In the genomic region with DNA sequence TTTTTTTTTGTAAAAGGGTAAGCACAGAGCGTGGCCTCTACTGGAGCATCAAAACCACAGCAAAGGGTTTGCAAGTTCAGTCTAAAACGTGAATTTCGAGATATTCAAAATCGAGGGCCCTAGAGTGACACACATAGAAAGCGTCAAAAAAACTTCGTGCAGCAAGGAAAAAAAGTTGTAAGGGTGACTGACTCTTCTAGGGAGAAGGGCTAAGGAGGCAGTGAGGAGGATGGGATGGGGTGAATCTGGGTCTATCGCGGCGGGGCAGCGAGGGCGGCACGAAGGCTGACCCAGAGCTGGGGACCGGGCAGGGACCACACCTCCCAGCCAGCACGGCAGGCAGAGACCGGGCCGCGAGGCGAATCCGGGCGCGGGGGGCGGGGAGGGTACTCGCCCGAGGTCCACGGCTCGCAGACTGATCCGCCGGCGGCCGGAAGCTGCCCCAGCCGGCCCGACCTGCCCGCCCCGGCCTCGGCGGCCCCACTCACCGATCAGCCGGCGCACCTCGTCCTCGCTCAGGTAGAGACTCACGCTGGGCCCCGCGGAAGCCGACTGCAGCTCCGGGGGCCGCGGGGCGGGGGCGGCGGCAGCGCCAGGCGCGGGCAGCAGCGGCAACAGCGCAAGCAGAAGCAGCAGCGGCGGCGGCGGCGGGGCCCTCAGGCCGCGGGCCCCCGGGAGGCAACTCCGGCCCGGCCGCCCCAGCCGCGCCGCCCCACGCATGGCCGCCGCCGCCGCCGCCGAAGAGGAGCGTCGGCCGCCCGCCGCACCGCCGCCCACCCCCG, we compare ENCODE assay signal across 1 cellular context.
TF ChIP-seq lines count a peak whose summit lies in the region.

No MANE protein-coding gene starts in this region.

TF ChIP-seq in IMR-90, 13 proteins besides CTCF, POLR2A, EP300 and RAD21:
- TF ChIP-seq CEBPB (IDR thresholded peaks at IDR 0.05; ENCODE audit: low read depth, low read length) (no peak), MAZ (IDR thresholded peaks at IDR 0.05; ENCODE audit: borderline replicate concordance, low read depth, low read length) (peak; percentile 55; the same call in 1 of the 2 replicates), FOS (IDR thresholded peaks at IDR 0.05; ENCODE audit: low read depth, low read length) (no peak), MXI1 (IDR thresholded peaks at IDR 0.05; ENCODE audit: borderline replicate concordance, low read depth, low read length) (0 out of 2 replicates have a peak, but pooled peaks have one; percentile 24)
- TF ChIP-seq, protein P1, sequence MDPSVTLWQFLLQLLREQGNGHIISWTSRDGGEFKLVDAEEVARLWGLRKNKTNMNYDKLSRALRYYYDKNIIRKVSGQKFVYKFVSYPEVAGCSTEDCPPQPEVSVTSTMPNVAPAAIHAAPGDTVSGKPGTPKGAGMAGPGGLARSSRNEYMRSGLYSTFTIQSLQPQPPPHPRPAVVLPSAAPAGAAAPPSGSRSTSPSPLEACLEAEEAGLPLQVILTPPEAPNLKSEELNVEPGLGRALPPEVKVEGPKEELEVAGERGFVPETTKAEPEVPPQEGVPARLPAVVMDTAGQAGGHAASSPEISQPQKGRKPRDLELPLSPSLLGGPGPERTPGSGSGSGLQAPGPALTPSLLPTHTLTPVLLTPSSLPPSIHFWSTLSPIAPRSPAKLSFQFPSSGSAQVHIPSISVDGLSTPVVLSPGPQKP (IDR thresholded peaks at IDR 0.05; ENCODE audit: borderline replicate concordance, low read depth, low read length), result no peak
TF ChIP-seq in IMR-90: peak in this region for 2.
